Comparison of ENCODE assay signal across 1 cellular context in the genomic region with DNA sequence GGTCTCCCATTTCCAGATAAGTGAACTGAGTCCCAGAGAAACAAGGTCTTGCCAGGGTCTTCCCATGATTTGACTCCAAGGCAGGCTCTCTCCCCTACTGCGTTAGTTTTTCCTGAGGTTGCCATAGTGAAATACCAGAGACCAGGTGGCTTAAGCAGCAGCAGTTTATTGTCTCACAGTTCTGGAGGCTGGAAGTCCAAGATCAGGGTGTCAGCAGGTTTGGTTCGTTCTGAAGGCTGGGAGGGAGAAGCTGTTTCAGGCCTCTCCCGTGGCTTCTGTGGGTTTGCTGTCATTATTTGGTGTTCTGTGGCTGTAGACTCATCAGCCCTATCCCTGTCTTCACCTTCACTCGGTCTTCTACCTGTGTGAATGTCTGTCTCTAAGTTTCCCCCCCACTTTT.
TF ChIP-seq lines count a peak whose summit lies in the region.

No MANE protein-coding gene starts in this region.

TF ChIP-seq in IMR-90, 13 proteins besides CTCF, POLR2A, EP300 and RAD21:
- TF ChIP-seq, protein P1, sequence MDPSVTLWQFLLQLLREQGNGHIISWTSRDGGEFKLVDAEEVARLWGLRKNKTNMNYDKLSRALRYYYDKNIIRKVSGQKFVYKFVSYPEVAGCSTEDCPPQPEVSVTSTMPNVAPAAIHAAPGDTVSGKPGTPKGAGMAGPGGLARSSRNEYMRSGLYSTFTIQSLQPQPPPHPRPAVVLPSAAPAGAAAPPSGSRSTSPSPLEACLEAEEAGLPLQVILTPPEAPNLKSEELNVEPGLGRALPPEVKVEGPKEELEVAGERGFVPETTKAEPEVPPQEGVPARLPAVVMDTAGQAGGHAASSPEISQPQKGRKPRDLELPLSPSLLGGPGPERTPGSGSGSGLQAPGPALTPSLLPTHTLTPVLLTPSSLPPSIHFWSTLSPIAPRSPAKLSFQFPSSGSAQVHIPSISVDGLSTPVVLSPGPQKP (IDR thresholded peaks at IDR 0.05; ENCODE audit: borderline replicate concordance, low read depth, low read length): no peak
- TF ChIP-seq MXI1 (IDR thresholded peaks at IDR 0.05; ENCODE audit: borderline replicate concordance, low read depth, low read length): no peak
- TF ChIP-seq BHLHE40 (IDR thresholded peaks at IDR 0.05; ENCODE audit: low read depth, low read length): no peak
- TF ChIP-seq MAZ (IDR thresholded peaks at IDR 0.05; ENCODE audit: borderline replicate concordance, low read depth, low read length): no peak
- TF ChIP-seq, protein P2, sequence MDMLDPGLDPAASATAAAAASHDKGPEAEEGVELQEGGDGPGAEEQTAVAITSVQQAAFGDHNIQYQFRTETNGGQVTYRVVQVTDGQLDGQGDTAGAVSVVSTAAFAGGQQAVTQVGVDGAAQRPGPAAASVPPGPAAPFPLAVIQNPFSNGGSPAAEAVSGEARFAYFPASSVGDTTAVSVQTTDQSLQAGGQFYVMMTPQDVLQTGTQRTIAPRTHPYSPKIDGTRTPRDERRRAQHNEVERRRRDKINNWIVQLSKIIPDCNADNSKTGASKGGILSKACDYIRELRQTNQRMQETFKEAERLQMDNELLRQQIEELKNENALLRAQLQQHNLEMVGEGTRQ (IDR thresholded peaks at IDR 0.05; ENCODE audit: low read depth, low read length): no peak
- TF ChIP-seq SMC3 (IDR thresholded peaks at IDR 0.05; ENCODE audit: low read depth, low read length): no peak
- no peak for TF ChIP-seq RCOR1 (IDR thresholded peaks at IDR 0.05; ENCODE audit: insufficient replicate concordance, low read length)
